Comparison of ENCODE assay signal across 1 cellular context in genomic region chr5:79346420-79346824, GRCh38.
TF ChIP-seq lines count a peak whose summit lies in the region.

No MANE protein-coding gene starts in this region.

TF ChIP-seq in IMR-90, 13 proteins besides CTCF, POLR2A, EP300 and RAD21 (continued from another document):
- TF ChIP-seq, protein P1, sequence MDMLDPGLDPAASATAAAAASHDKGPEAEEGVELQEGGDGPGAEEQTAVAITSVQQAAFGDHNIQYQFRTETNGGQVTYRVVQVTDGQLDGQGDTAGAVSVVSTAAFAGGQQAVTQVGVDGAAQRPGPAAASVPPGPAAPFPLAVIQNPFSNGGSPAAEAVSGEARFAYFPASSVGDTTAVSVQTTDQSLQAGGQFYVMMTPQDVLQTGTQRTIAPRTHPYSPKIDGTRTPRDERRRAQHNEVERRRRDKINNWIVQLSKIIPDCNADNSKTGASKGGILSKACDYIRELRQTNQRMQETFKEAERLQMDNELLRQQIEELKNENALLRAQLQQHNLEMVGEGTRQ (IDR thresholded peaks at IDR 0.05; ENCODE audit: low read depth, low read length) = no peak
- TF ChIP-seq SMC3 (IDR thresholded peaks at IDR 0.05; ENCODE audit: low read depth, low read length) (no peak), CEBPB (IDR thresholded peaks at IDR 0.05; ENCODE audit: low read depth, low read length) (no peak), BHLHE40 (IDR thresholded peaks at IDR 0.05; ENCODE audit: low read depth, low read length) (no peak), MAFK (IDR thresholded peaks at IDR 0.05; ENCODE audit: low read depth, low read length) (peak; percentile 48; the same call in 1 of the 2 replicates), RFX5 (IDR thresholded peaks at IDR 0.05; ENCODE audit: low read depth, low read length) (no peak), NFE2L2 (IDR thresholded peaks at IDR 0.05; ENCODE audit: low read depth, low read length) (peak; percentile 56)
TF ChIP-seq in IMR-90: peak in this region for 3.
